ENCODE assay signal across 25 cellular contexts in genomic region chr1:91503332-91503900, GRCh38. TPM values are rescaled to one million over a fixed set of nuclear protein-coding genes. Genes with fewer than 3 reads are reported as not detected.
A peak's percentile ranks its signal among the peaks of the same experiment; 100 is the strongest.
DNase-seq lines count a peak whose midpoint lies in the region; ATAC-seq, FAIRE-seq and TF ChIP-seq lines count a peak whose summit lies in the region.
"Had no signal": no experiment of that assay in that cellular context is flagged by ENCODE, and none has a peak within 500 bp of the region (broad histone marks: within the 10 kb centered on the region; RNA-seq: fewer than 3 reads in every experiment).

No MANE protein-coding gene starts in this region.

- DNase-seq in SK-N-DZ (ENCODE audit: low spot score) (peak; percentile 43), urothelium cell line (ENCODE audit: low spot score) (no peak), mammary epithelial cell (no peak), NCI-H774 (lab: John Stamatoyannopoulos, UW) (no peak)
- DNase-seq: ACHN; activated CD4-positive, alpha-beta memory T cell treated with anti-CD3 and anti-CD28 coated beads, Interleukin-2, amount 10 ng/mL, durations not matched to agents 7 days and 5 days; activated CD8-positive, alpha-beta memory T cell treated with anti-CD3 and anti-CD28 coated beads, Interleukin-2, amount 50 U/mL, for 48 hours; amniotic stem cell; cerebellar nuclear complex; gastrocnemius medialis; lower lobe of right lung; naive thymus-derived CD8-positive, alpha-beta T cell; NCI-H1048; NCI-H2107; stimulated activated CD4-positive, alpha-beta T cell treated with anti-CD3 and anti-CD28 coated beads, Interleukin-15, amount 100 ng/mL, for 24 hours; transverse colon had no signal

- no peak for TF ChIP-seq CTCF in mammary epithelial cell (conservative IDR thresholded peaks at IDR 0.05 in 1 of 2, IDR thresholded peaks at IDR 0.05 in 1 of 2; ENCODE audit: extremely low read depth in 1 of 2, insufficient read depth in 1 of 2, low read depth in 1 of 2, low read length in 2 of 2)

- CTCF ChIA-PET in mammary epithelial cell (lab: Charles Lee; ENCODE audit: low non-redundant PET) = no interaction called here

- no peak for FAIRE-seq in urothelium cell line (lab: Jason Lieb, UNC)

- H3K79me2 ChIP-seq in ACC112 (ENCODE audit: control insufficient read depth, insufficient read depth, low read length, unreplicated experiment) (peaks cover 59% of the 10 kb centered on the region), mammary epithelial cell (ENCODE audit: insufficient read depth, low read length) (peaks cover 24% of the 10 kb centered on the region)

- no peak for ATAC-seq in GM18517 (IDR thresholded peaks at IDR 0.05; ENCODE audit: unreplicated experiment)
- ATAC-seq: gastrocnemius medialis; HCT116; lower lobe of right lung; naive thymus-derived CD8-positive, alpha-beta T cell; stimulated activated effector memory CD8-positive, alpha-beta T cell treated with anti-CD3 and anti-CD28 coated beads, Interleukin-12 subunit alpha, Interleukin-12 subunit beta, amount 100 ng/mL, for 72 hours had no signal

- H3K36me3 ChIP-seq in ACC112 (ENCODE audit: insufficient read depth, low read length) = 0 out of 2 replicates have a peak, but pooled peaks cover 1% of the 10 kb centered on the region
- peaks cover 26% of the 10 kb centered on the region for H3K36me3 ChIP-seq in HUES48 (ENCODE audit: control insufficient read depth, insufficient read depth, low read length)
- peaks cover 24% of the 10 kb centered on the region; the same call in 1 of the 2 replicates for H3K36me3 ChIP-seq in iPS-20b (ENCODE audit: insufficient read depth, low read depth, low read length)
- no peaks in the 10 kb centered on the region for H3K36me3 ChIP-seq in mammary epithelial cell (ENCODE audit: insufficient read depth, low read length)
- H3K36me3 ChIP-seq: gastrocnemius medialis, lower lobe of right lung, SJSA1, transverse colon had no signal

- H4K20me1 ChIP-seq in mammary epithelial cell (ENCODE audit: insufficient read depth, low read length) = no peaks in the 10 kb centered on the region

- no peak overlapping the region for H3K9ac ChIP-seq in HUES48 (ENCODE audit: low read depth, low read length)
- H3K9ac ChIP-seq in iPS-20b (ENCODE audit: low read depth, low read length) = no peak overlapping the region
- no peak overlapping the region for H3K9ac ChIP-seq in mammary epithelial cell (ENCODE audit: insufficient read depth, low read length)

- dilution Hi-C loops in mammary epithelial cell (cut with HindIII; ENCODE audit: low sequenced_read_pairs) = no loop called here

- H3K4me3 ChIP-seq in ACC112 (ENCODE audit: low read depth, low read length) (peak overlapping the region; percentile 84), HUES48 (ENCODE audit: low read depth, low read length) (0 out of 2 replicates have a peak overlapping the region, but pooled peaks have one; percentile 88), iPS-20b (ENCODE audit: low read length) (peak overlapping the region; percentile 84; the same call in 1 of the 2 replicates), mammary epithelial cell (replicated peaks in 1 of 3; ENCODE audit: insufficient read depth in 1 of 3, low read depth in 2 of 3, low read length in 3 of 3) (no peak overlapping the region)
- H3K4me3 ChIP-seq: gastrocnemius medialis, hepatocyte, lower lobe of right lung, SJSA1, transverse colon had no signal

- H3K4me1 ChIP-seq in ACC112 (ENCODE audit: control insufficient read depth, insufficient read depth, low read length, unreplicated experiment) (peaks cover 24% of the 10 kb centered on the region), HUES48 (ENCODE audit: control insufficient read depth, insufficient read depth, low read length) (peaks cover 46% of the 10 kb centered on the region), iPS-20b (ENCODE audit: insufficient read depth, low read length) (peaks cover 36% of the 10 kb centered on the region), mammary epithelial cell (ENCODE audit: insufficient read depth, low read length) (peaks cover 3% of the 10 kb centered on the region)

- in situ Hi-C loops in mammary epithelial cell (cut with MboI; ENCODE audit: low sequenced_read_pairs in 2 of 2) = loop anchor here in 1 of 2 donors (25.0 kb wide), 1 partner anchor 784 kb away; the partner anchor contains the start of genes GLMN and RPAP2

- no peaks in the 10 kb centered on the region for H3K27me3 ChIP-seq in ACC112 (ENCODE audit: insufficient read depth, low read length)
- H3K27me3 ChIP-seq in HUES48 (ENCODE audit: control insufficient read depth, insufficient read depth, low read length) = no peaks in the 10 kb centered on the region
- H3K27me3 ChIP-seq in iPS-20b (ENCODE audit: insufficient read depth, low read length) = peaks cover 3% of the 10 kb centered on the region; the same call in 1 of the 2 replicates
- H3K27me3 ChIP-seq in mammary epithelial cell (ENCODE audit: insufficient read depth, low read length) = no peaks in the 10 kb centered on the region
- H3K27me3 ChIP-seq: gastrocnemius medialis, hepatocyte, SJSA1, transverse colon had no signal

- H2AFZ ChIP-seq in ACC112 (ENCODE audit: low read length, unreplicated experiment) (no peak overlapping the region), mammary epithelial cell (ENCODE audit: low read depth, low read length) (no peak overlapping the region)
- H2AFZ ChIP-seq: hepatocyte had no signal

- H3K27ac ChIP-seq in ACC112 (ENCODE audit: low read depth, low read length) (no peak overlapping the region), HUES48 (ENCODE audit: low read depth, low read length) (no peak overlapping the region), iPS-20b (ENCODE audit: low read length) (no peak overlapping the region), mammary epithelial cell (ENCODE audit: insufficient read depth, low read depth, low read length) (no peak overlapping the region)
- H3K27ac ChIP-seq: gastrocnemius medialis, hepatocyte, lower lobe of right lung, RWPE1, SJSA1, transverse colon had no signal

- intact Hi-C loops in mammary epithelial cell (cut with micrococcal nuclease) = loop anchor here (10.0 kb wide), 1 partner anchor 339 kb away; no protein-coding TSS in a partner anchor

- no peaks in the 10 kb centered on the region for H3K9me3 ChIP-seq in HUES48 (ENCODE audit: control insufficient read depth, insufficient read depth, low read length)
- no peaks in the 10 kb centered on the region for H3K9me3 ChIP-seq in iPS-20b (ENCODE audit: insufficient read depth, low read depth, low read length)
- H3K9me3 ChIP-seq in mammary epithelial cell (replicated peaks; ENCODE audit: insufficient read depth, low read length) = no peaks in the 10 kb centered on the region
- H3K9me3 ChIP-seq: gastrocnemius medialis, lower lobe of right lung, SJSA1, transverse colon had no signal

- no TSS peak for BruUV-seq in mammary epithelial cell (replicated peaks; lab: Mats Ljungman, UMichigan)

- H3K4me2 ChIP-seq in mammary epithelial cell (ENCODE audit: insufficient read depth, low read depth, low read length) = no peak overlapping the region

RNA-seq across cellular contexts. Expression of gene CDC7, which starts 2.8 kb away (rescaled TPM):
- polyA plus RNA-seq in SK-N-DZ (2014; cell fraction: cytosol; rRNA removed) = 50.6 and 54.7 TPM in 2 replicates
- polyA plus RNA-seq in SK-N-DZ (2014; cell fraction: nucleus; rRNA removed) = 51.4 and 71.3 TPM in 2 replicates
- 1 to 10 TPM; 2.8 to 7.6 TPM for total RNA-seq in mammary epithelial cell
- polyA plus RNA-seq in mammary epithelial cell = 4.1 TPM
- 5.6 TPM for polyA minus RNA-seq in mammary epithelial cell

Comparison
In these comparisons a context has a peak if more than half of its experiments do, and no peak if none do; other contexts are left out.
1. H3K4me3 ChIP-seq: peak in ACC112 (single experiment), HUES48 (single experiment) and iPS-20b (single experiment); none in mammary epithelial cell (0 of 3).